8 cellular contexts compared by ENCODE assay signal in genomic region chr11:65427691-65428577, GRCh38. TPM values are rescaled to one million over a fixed set of nuclear protein-coding genes. Genes with fewer than 3 reads are reported as not detected.
DNase-seq lines count a peak whose midpoint lies in the region; ATAC-seq and TF ChIP-seq lines count a peak whose summit lies in the region.

No MANE protein-coding gene starts in this region.

- H3K27me3 Mint-ChIP-seq in activated naive CD4-positive, alpha-beta T cell treated with anti-CD3 and anti-CD28 coated beads, Interleukin-2, amount 50 U/mL, for 24 hours, result no peaks in the 10 kb centered on the region

- ATAC-seq in gastrocnemius medialis, result peak; percentile 23 to 25

- in situ Hi-C loops in gastrocnemius medialis (cut with MboI; ENCODE audit: low sequenced_read_pairs in 4 of 4), result loop anchor here in 2 of 4 donors (10.0 kb wide), 2 partner anchors 47 to 77 kb away; no protein-coding TSS in a partner anchor

- intact Hi-C loops in cardiac septum (cut with DNase I), result no loop called here
- intact Hi-C loops in gastrocnemius medialis (cut with DNase I; ENCODE audit: low total_unique reads), result no loop called here

- DNase-seq in DMS53 (lab: John Stamatoyannopoulos, UW), result peak; percentile 88
- DNase-seq in MG63, result peak; percentile 72
- DNase-seq in cardiac septum (ENCODE audit: low spot score), result peak; percentile 75
- peak in 1 of 2 donors; percentile 66 for DNase-seq in gastrocnemius medialis
- no peak for DNase-seq in occipital lobe (lab: John Stamatoyannopoulos, UW)
- no peak for DNase-seq in germinal center (ENCODE audit: low spot score)
- DNase-seq in GM03348 (ENCODE audit: low spot score), result no peak

- peaks cover 71% of the 10 kb centered on the region for H3K36me3 ChIP-seq in MG63
- H3K36me3 ChIP-seq in gastrocnemius medialis, result peaks cover 5 to 87% of the 10 kb centered on the region in 2 donors

- no peak for TF ChIP-seq CTCF in gastrocnemius medialis (IDR thresholded peaks at IDR 0.05 in 4 of 5, conservative IDR thresholded peaks at IDR 0.05 in 1 of 5)

- H3K9me3 ChIP-seq in MG63, result peaks cover 3% of the 10 kb centered on the region; the same call in 1 of the 2 replicates
- H3K9me3 ChIP-seq in gastrocnemius medialis, result no peaks in the 10 kb centered on the region

- H3K27ac ChIP-seq in gastrocnemius medialis, result peak overlapping the region; percentile 98 to 100 (median 100)

- H3K4me1 Mint-ChIP-seq in activated naive CD4-positive, alpha-beta T cell treated with anti-CD3 and anti-CD28 coated beads, Interleukin-2, amount 50 U/mL, for 24 hours, result peaks cover 64% of the 10 kb centered on the region

- peak overlapping the region; percentile 97 for H3K27ac Mint-ChIP-seq in activated naive CD4-positive, alpha-beta T cell treated with anti-CD3 and anti-CD28 coated beads, Interleukin-2, amount 50 U/mL, for 24 hours

- H3K9me3 Mint-ChIP-seq in activated naive CD4-positive, alpha-beta T cell treated with anti-CD3 and anti-CD28 coated beads, Interleukin-2, amount 50 U/mL, for 24 hours, result no peaks in the 10 kb centered on the region

- H3K4me3 Mint-ChIP-seq in activated naive CD4-positive, alpha-beta T cell treated with anti-CD3 and anti-CD28 coated beads, Interleukin-2, amount 50 U/mL, for 24 hours, result peak overlapping the region; percentile 96

- H3K4me1 ChIP-seq in gastrocnemius medialis, result peaks cover 44 to 49% of the 10 kb centered on the region in 2 donors

- H3K36me3 Mint-ChIP-seq in activated naive CD4-positive, alpha-beta T cell treated with anti-CD3 and anti-CD28 coated beads, Interleukin-2, amount 50 U/mL, for 24 hours, result peaks cover 29% of the 10 kb centered on the region

- peak overlapping the region; percentile 80 for H3K4me3 ChIP-seq in MG63
- peak overlapping the region; percentile 81 to 95 (median 90) for H3K4me3 ChIP-seq in gastrocnemius medialis

- H3K27me3 ChIP-seq in MG63 (no peaks in the 10 kb centered on the region; the same call in 1 of the 2 replicates), gastrocnemius medialis (no peaks in the 10 kb centered on the region)

- peak in 1 of 2 donors; percentile 57 for TF ChIP-seq POLR2A in gastrocnemius medialis (IDR thresholded peaks at IDR 0.05)

RNA-seq across cellular contexts. Expression of gene NEAT1, which starts 5.3 kb away (rescaled TPM):
- total RNA-seq in MG63 (2014; rRNA removed; shearing (Covaris generic); ENCODE audit: low replicate concordance), result 4.8 and 7.7 TPM in 2 replicates
- 668 TPM for total RNA-seq in cardiac septum
- 100 to 1,000 TPM in 1 of 4 donors, 10 to 100 TPM in 3; 24.1 to 472 (median 32.8) TPM for total RNA-seq in gastrocnemius medialis
- total RNA-seq in occipital lobe, result 3.6 TPM

RNA-seq across cellular contexts. Expression of gene FRMD8, which starts 41.5 kb away (rescaled TPM):
- 25.9 and 44.1 TPM in 2 replicates for total RNA-seq in MG63 (2014; rRNA removed; shearing (Covaris generic); ENCODE audit: low replicate concordance)
- total RNA-seq in cardiac septum (14.4 TPM), gastrocnemius medialis (10 to 100 TPM; 11.5 to 51.7 (median 20.1) TPM), occipital lobe (9.2 TPM)

RNA-seq across cellular contexts. Expression of gene SLC25A45, which starts 45.5 kb away (rescaled TPM):
- total RNA-seq in MG63 (2014; rRNA removed; shearing (Covaris generic); ENCODE audit: low replicate concordance), result 1.9 TPM in 2 replicates
- 10.5 TPM for total RNA-seq in cardiac septum
- 10 to 100 TPM in 1 of 4 donors, 1 to 10 TPM in 3; 2.6 to 12.4 (median 5.6) TPM for total RNA-seq in gastrocnemius medialis
- 0.31 TPM for total RNA-seq in occipital lobe

Comparison
In these comparisons a context has a peak if more than half of its experiments do, and no peak if none do; other contexts are left out.
1. DNase-seq: peak in DMS53 (single experiment), MG63 (single experiment) and cardiac septum (single experiment); none in occipital lobe (single experiment), germinal center (single experiment) and GM03348 (single experiment).